In the genomic region with DNA sequence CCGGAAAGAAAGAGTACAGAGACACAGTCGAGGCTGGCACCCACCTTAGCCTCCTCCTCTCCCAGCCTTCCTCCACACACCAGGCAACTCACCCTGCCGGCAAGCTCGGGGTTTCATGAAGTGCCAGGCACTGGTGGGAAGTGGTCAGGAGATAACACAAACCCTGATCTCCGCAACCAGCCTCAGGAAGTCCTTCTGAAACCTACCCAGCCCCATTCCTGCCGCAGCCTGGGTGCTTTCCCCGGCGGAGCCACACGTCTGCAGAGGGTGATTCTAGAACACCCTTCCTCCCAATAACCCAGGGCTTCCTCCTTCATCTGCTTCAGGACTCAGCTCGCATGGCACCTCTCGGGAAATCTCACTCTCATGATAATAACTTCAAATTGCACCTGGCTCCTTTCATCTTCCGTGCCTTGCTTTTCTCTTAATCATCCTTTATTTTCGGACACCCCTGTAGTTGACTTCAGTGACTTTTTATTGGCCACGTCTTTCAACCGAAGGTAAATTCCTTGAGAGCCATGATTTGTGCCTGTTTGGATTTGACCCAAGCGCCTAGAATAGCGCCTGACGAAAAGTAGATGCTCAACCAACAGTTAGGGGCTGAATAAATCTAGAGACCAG, we compare ENCODE assay signal across 10 cellular contexts. TPM values are rescaled to one million over a fixed set of nuclear protein-coding genes. Genes with fewer than 3 reads are reported as not detected.
DNase-seq lines count a peak whose midpoint lies in the region; ATAC-seq and TF ChIP-seq lines count a peak whose summit lies in the region.
"Had no signal": no experiment of that assay in that cellular context is flagged by ENCODE, and none has a peak within 500 bp of the region (broad histone marks: within the 10 kb centered on the region; RNA-seq: fewer than 3 reads in every experiment).

No MANE protein-coding gene starts in this region.

- intact Hi-C loops in CD8-positive, alpha-beta T cell (cut with DNase I, micrococcal nuclease): loop anchor here (1.0 to 10.0 kb wide), 4 partner anchors 27 to 604 kb away; no protein-coding TSS in a partner anchor
- intact Hi-C loops in Right ventricle myocardium inferior (cut with DNase I): loop anchor here (5.0 to 10.0 kb wide), 2 partner anchors 117 to 244 kb away; a partner anchor contains a TSS
- intact Hi-C loops in uterus (cut with DNase I; ENCODE audit: low total_unique reads): loop anchor here (5.0 kb wide), 2 partner anchors 62 to 117 kb away; no protein-coding TSS in a partner anchor

- no peak for TF ChIP-seq POLR2A in uterus (IDR thresholded peaks at IDR 0.05)

- H3K9me3 ChIP-seq in CD8-positive, alpha-beta T cell (ENCODE audit: low read length): no peaks in the 10 kb centered on the region
- H3K9me3 ChIP-seq in uterus: no peaks in the 10 kb centered on the region

- H3K36me3 Mint-ChIP-seq in CD8-positive, alpha-beta T cell: no peaks in the 10 kb centered on the region
- H3K36me3 Mint-ChIP-seq in activated CD4-positive, alpha-beta memory T cell treated with anti-CD3 and anti-CD28 coated beads, Interleukin-2, amount 10 ng/mL, durations not matched to agents 7 days and 5 days (ENCODE audit: low read depth): no peaks in the 10 kb centered on the region
- no peaks in the 10 kb centered on the region for H3K36me3 Mint-ChIP-seq in immature natural killer cell

- H3K9me3 Mint-ChIP-seq in CD8-positive, alpha-beta T cell: no peaks in the 10 kb centered on the region
- H3K9me3 Mint-ChIP-seq in activated CD4-positive, alpha-beta memory T cell treated with anti-CD3 and anti-CD28 coated beads, Interleukin-2, amount 10 ng/mL, durations not matched to agents 7 days and 5 days: no peaks in the 10 kb centered on the region
- no peaks in the 10 kb centered on the region for H3K9me3 Mint-ChIP-seq in immature natural killer cell

- peaks cover 21% of the 10 kb centered on the region for H3K4me1 Mint-ChIP-seq in CD8-positive, alpha-beta T cell (ENCODE audit: low read depth)
- peaks cover 24% of the 10 kb centered on the region for H3K4me1 Mint-ChIP-seq in activated CD4-positive, alpha-beta memory T cell treated with anti-CD3 and anti-CD28 coated beads, Interleukin-2, amount 10 ng/mL, durations not matched to agents 7 days and 5 days
- H3K4me1 Mint-ChIP-seq in immature natural killer cell: peaks cover 17 to 30% of the 10 kb centered on the region in 2 donors
- H3K4me1 Mint-ChIP-seq: nephron had no signal

- H3K36me3 ChIP-seq in CD8-positive, alpha-beta T cell (ENCODE audit: insufficient read depth, low read length): no peaks in the 10 kb centered on the region
- H3K36me3 ChIP-seq in uterus: no peaks in the 10 kb centered on the region

- H3K4me3 ChIP-seq in CD8-positive, alpha-beta T cell (ENCODE audit: low read depth, low read length): no peak overlapping the region
- H3K4me3 ChIP-seq in Jurkat, Clone E6-1 (ENCODE audit: low read length): no peak overlapping the region
- no peak overlapping the region for H3K4me3 ChIP-seq in uterus

- CTCF ChIA-PET in CD8-positive, alpha-beta T cell (lab: Charles Lee): interaction anchor here (0.6 to 10.2 kb wide), 16 partner anchors 11 to 599 kb away, joined by 3 to 437 read pairs (median 8); no protein-coding TSS in a partner anchor
- CTCF ChIA-PET in activated CD4-positive, alpha-beta memory T cell treated with anti-CD3 and anti-CD28 coated beads, Interleukin-2, amount 10 ng/mL, durations not matched to agents 7 days and 5 days (lab: Charles Lee): interaction anchor here (1.0 to 7.3 kb wide), 7 partner anchors 27 to 250 kb away, joined by 3 to 267 read pairs (median 10); no protein-coding TSS in a partner anchor

- ATAC-seq in CD8-positive, alpha-beta T cell: peak; percentile 59
- ATAC-seq in left lobe of liver: no peak
- ATAC-seq in Right ventricle myocardium inferior: no peak

- H3K27ac Mint-ChIP-seq in CD8-positive, alpha-beta T cell: no peak overlapping the region
- no peak overlapping the region for H3K27ac Mint-ChIP-seq in activated CD4-positive, alpha-beta memory T cell treated with anti-CD3 and anti-CD28 coated beads, Interleukin-2, amount 10 ng/mL, durations not matched to agents 7 days and 5 days
- peak overlapping the region in 3 of 6 donors; percentile 13 to 17 (median 16) for H3K27ac Mint-ChIP-seq in immature natural killer cell
- H3K27ac Mint-ChIP-seq: nephron had no signal

- DNase-seq in CD8-positive, alpha-beta T cell: peak in 5 of 7 experiments; percentile 47 to 68 (median 63)
- DNase-seq in Jurkat, Clone E6-1 (ENCODE audit: low read depth, low spot score): peak; percentile 60
- DNase-seq in activated CD4-positive, alpha-beta memory T cell treated with anti-CD3 and anti-CD28 coated beads, Interleukin-2, amount 10 ng/mL, durations not matched to agents 7 days and 5 days: peak; percentile 77
- DNase-seq in immature natural killer cell (peak; percentile 73 to 75 (median 74)), left lobe of liver (ENCODE audit: low spot score) (no peak), Right ventricle myocardium inferior (ENCODE audit: missing footprints) (no peak), DMS153 treated with DMSO at 0.1 percent for 48 hours (lab: John Stamatoyannopoulos, UW; ENCODE audit: unreplicated experiment) (no peak), uterus (no peak)
- DNase-seq: foreskin fibroblast had no signal

- POLR2A ChIA-PET in CD8-positive, alpha-beta T cell (lab: Charles Lee): interaction anchor here (0.5 to 1.1 kb wide), 4 partner anchors 49 to 723 kb away, joined by 3 to 4 read pairs (median 3); no protein-coding TSS in a partner anchor
- POLR2A ChIA-PET in activated CD4-positive, alpha-beta memory T cell treated with anti-CD3 and anti-CD28 coated beads, Interleukin-2, amount 10 ng/mL, durations not matched to agents 7 days and 5 days (lab: Charles Lee): interaction anchor here (0.8 to 5.6 kb wide), 10 partner anchors 9 to 142 kb away, joined by 3 to 45 read pairs (median 6); a partner anchor contains a TSS

- TF ChIP-seq CTCF in CD8-positive, alpha-beta T cell (IDR thresholded peaks at IDR 0.05): no peak
- TF ChIP-seq CTCF in uterus (IDR thresholded peaks at IDR 0.05): no peak

- no peak overlapping the region for H3K27ac ChIP-seq in CD8-positive, alpha-beta T cell (ENCODE audit: low read depth, low read length)
- no peak overlapping the region for H3K27ac ChIP-seq in uterus

- peaks cover 21% of the 10 kb centered on the region for H3K4me1 ChIP-seq in CD8-positive, alpha-beta T cell (ENCODE audit: insufficient read depth, low read length)
- no peaks in the 10 kb centered on the region for H3K4me1 ChIP-seq in uterus

- peak overlapping the region; percentile 2 for H3K4me3 Mint-ChIP-seq in CD8-positive, alpha-beta T cell
- H3K4me3 Mint-ChIP-seq in activated CD4-positive, alpha-beta memory T cell treated with anti-CD3 and anti-CD28 coated beads, Interleukin-2, amount 10 ng/mL, durations not matched to agents 7 days and 5 days: no peak overlapping the region
- H3K4me3 Mint-ChIP-seq in immature natural killer cell: peak overlapping the region; percentile 9 to 60 (median 38)

- H3K27me3 ChIP-seq in CD8-positive, alpha-beta T cell (ENCODE audit: insufficient read depth, low read length): peaks cover 19% of the 10 kb centered on the region
- H3K27me3 ChIP-seq in uterus: peaks cover 0 to 39% of the 10 kb centered on the region in 2 donors

- peaks cover 48% of the 10 kb centered on the region for H3K27me3 Mint-ChIP-seq in CD8-positive, alpha-beta T cell (ENCODE audit: low read depth)
- peaks cover 74% of the 10 kb centered on the region for H3K27me3 Mint-ChIP-seq in activated CD4-positive, alpha-beta memory T cell treated with anti-CD3 and anti-CD28 coated beads, Interleukin-2, amount 10 ng/mL, durations not matched to agents 7 days and 5 days
- peaks cover 23 to 47% (median 31%) of the 10 kb centered on the region in 3 donors for H3K27me3 Mint-ChIP-seq in immature natural killer cell (ENCODE audit: low read depth in 3 of 3)

RNA-seq across cellular contexts. Expression of a gene that starts 8.7 kb away (rescaled TPM):
- 1,000 to 10,000 TPM; 1,266 to 1,281 TPM for total RNA-seq in CD8-positive, alpha-beta T cell
- polyA plus RNA-seq in Jurkat, Clone E6-1 (2012; ENCODE audit: insufficient read depth, insufficient read length): 67.6 TPM
- total RNA-seq in activated CD4-positive, alpha-beta memory T cell treated with anti-CD3 and anti-CD28 coated beads, Interleukin-2, amount 10 ng/mL, durations not matched to agents 7 days and 5 days: 100 to 1,000 TPM; 757 to 767 TPM
- 1,000 to 10,000 TPM; 2,819 to 4,179 (median 3,086) TPM for polyA plus RNA-seq in immature natural killer cell
- 141 TPM for total RNA-seq in left lobe of liver
- total RNA-seq in Right ventricle myocardium inferior: 152 TPM
- 100 to 1,000 TPM; 207 to 628 (median 416) TPM for total RNA-seq in uterus

Comparison
In these comparisons a context has a peak if more than half of its experiments do, and no peak if none do; other contexts are left out.
1. DNase-seq: peak in CD8-positive, alpha-beta T cell (5 of 7), Jurkat, Clone E6-1 (single experiment), activated CD4-positive, alpha-beta memory T cell treated with anti-CD3 and anti-CD28 coated beads, Interleukin-2, amount 10 ng/mL, durations not matched to agents 7 days and 5 days (single experiment) and immature natural killer cell (3 of 3); none in left lobe of liver (single experiment), Right ventricle myocardium inferior (single experiment), DMS153 treated with DMSO at 0.1 percent for 48 hours (single experiment) and uterus (0 of 2).